ENCODE assay signal across 16 cellular contexts in the genomic region with DNA sequence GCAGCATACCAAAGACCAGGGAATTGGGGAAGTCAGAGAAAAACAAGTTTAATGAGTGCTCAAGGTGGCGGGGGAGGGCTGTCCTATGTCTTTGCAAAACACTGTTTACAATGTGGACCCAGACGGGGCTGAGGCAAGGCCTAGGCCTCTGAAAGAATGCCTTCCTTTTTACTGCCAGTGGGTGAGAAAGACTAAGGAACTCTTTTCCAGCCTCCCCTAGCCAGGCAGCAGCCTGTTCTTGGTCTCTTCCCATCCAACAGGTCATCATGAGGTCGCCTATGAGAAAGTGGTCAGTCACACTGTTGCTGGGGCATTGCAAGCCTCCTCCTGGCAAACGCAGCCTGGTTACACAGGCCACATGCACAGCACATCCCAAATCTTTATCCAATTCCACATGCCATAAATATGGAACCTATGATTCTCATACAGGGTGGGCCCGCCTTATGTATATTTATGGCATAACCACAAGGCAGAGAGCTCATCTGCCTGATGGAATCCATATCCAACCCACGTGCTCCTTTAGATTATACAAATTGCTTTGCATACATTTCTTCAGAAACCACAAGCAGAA. TPM values are rescaled to one million over a fixed set of nuclear protein-coding genes. Genes with fewer than 3 reads are reported as not detected.
DNase-seq lines count a peak whose midpoint lies in the region; ATAC-seq and TF ChIP-seq lines count a peak whose summit lies in the region.
"Had no signal": no experiment of that assay in that cellular context is flagged by ENCODE, and none has a peak within 500 bp of the region (broad histone marks: within the 10 kb centered on the region; RNA-seq: fewer than 3 reads in every experiment).

No MANE protein-coding gene starts in this region.

- H3K36me3 Mint-ChIP-seq in chondrocyte (ENCODE audit: low read depth) = peaks cover 21% of the 10 kb centered on the region
- H3K36me3 Mint-ChIP-seq in naive thymus-derived CD8-positive, alpha-beta T cell = no peaks in the 10 kb centered on the region

- ATAC-seq in IMR-90 (ENCODE audit: low read depth) (peak; percentile 24), GM21381 (IDR thresholded peaks at IDR 0.05; ENCODE audit: unreplicated experiment) (no peak), GM19035 (IDR thresholded peaks at IDR 0.05; ENCODE audit: unreplicated experiment) (no peak)
- ATAC-seq in naive thymus-derived CD8-positive, alpha-beta T cell = no peak

- peak overlapping the region; percentile 88 for H2BK5ac ChIP-seq in IMR-90 (ENCODE audit: low read depth, low read length, poor library complexity, severe bottlenecking)

- H3K36me3 ChIP-seq in IMR-90 (ENCODE audit: control insufficient read depth, insufficient read depth, low read length) = peaks cover 46% of the 10 kb centered on the region
- peaks cover 27 to 33% of the 10 kb centered on the region in 2 donors for H3K36me3 ChIP-seq in muscle layer of duodenum (ENCODE audit: control insufficient read depth in 1 of 2, insufficient read depth in 2 of 2, low read length in 2 of 2)

- CTCF ChIA-PET in IMR-90 (lab: Yijun Ruan, JAX) = interaction anchor here (1.1 kb wide), 1 partner anchor 10 kb away, joined by 4 read pairs; no protein-coding TSS in a partner anchor

- intact Hi-C loops in IMR-90 (cut with micrococcal nuclease) = loop anchor here (1.0 kb wide), 1 partner anchor 44 kb away; no protein-coding TSS in a partner anchor

- peak overlapping the region; percentile 90 for H3K27ac ChIP-seq in IMR-90 (ENCODE audit: insufficient read depth, low read length)
- peak overlapping the region; percentile 46 for H3K27ac ChIP-seq in muscle layer of duodenum (ENCODE audit: low read length)
- H3K27ac ChIP-seq: KMS-11, VCaP had no signal

- H3K9me1 ChIP-seq in IMR-90 (ENCODE audit: insufficient read depth, low read length) = peaks cover 39% of the 10 kb centered on the region

- peak overlapping the region; percentile 11; the same call in 1 of the 2 replicates for H3K9ac ChIP-seq in IMR-90 (ENCODE audit: low read depth, low read length)
- H3K9ac ChIP-seq: KMS-11 had no signal

- peaks cover 42% of the 10 kb centered on the region for H3K4me1 ChIP-seq in IMR-90 (ENCODE audit: control insufficient read depth, insufficient read depth, low read length)
- H3K4me1 ChIP-seq in muscle layer of duodenum (ENCODE audit: control insufficient read depth in 1 of 2, insufficient read depth in 2 of 2, low read length in 2 of 2) = peaks cover 11 to 82% of the 10 kb centered on the region in 2 donors

- H2AK5ac ChIP-seq in IMR-90 (ENCODE audit: low read depth, low read length) = peak overlapping the region; percentile 58

- H3K4me1 Mint-ChIP-seq in chondrocyte (ENCODE audit: low read depth) = peaks cover 51% of the 10 kb centered on the region
- no peaks in the 10 kb centered on the region for H3K4me1 Mint-ChIP-seq in naive thymus-derived CD8-positive, alpha-beta T cell

- H3K27ac Mint-ChIP-seq in chondrocyte (ENCODE audit: unreplicated experiment) = peak overlapping the region; percentile 49
- H3K27ac Mint-ChIP-seq in naive thymus-derived CD8-positive, alpha-beta T cell = peak overlapping the region in 1 of 10 donors; percentile 34

- H4K20me1 ChIP-seq in IMR-90 (ENCODE audit: insufficient read depth, low read length) = peaks cover 3% of the 10 kb centered on the region; the same call in 1 of the 2 replicates

- peak overlapping the region; percentile 78; the same call in 2 of the 3 replicates for H2BK15ac ChIP-seq in IMR-90 (ENCODE audit: low read depth, low read length)

- peak overlapping the region; percentile 69 for H2BK120ac ChIP-seq in IMR-90 (ENCODE audit: low read depth, low read length)

- H3K4me2 ChIP-seq in IMR-90 (ENCODE audit: low read depth, low read length) = peak overlapping the region; percentile 39
- H3K4me2 ChIP-seq: KMS-11 had no signal

- H3K18ac ChIP-seq in IMR-90 (ENCODE audit: low read depth, low read length) = peak overlapping the region; percentile 85

- POLR2A ChIA-PET in IMR-90 (lab: Charles Lee; ENCODE audit: unreplicated experiment) = no interaction called here
- POLR2A ChIA-PET in naive thymus-derived CD8-positive, alpha-beta T cell (lab: Charles Lee) = no interaction called here

- peak overlapping the region; percentile 75 for H2AK9ac ChIP-seq in IMR-90 (replicated peaks; ENCODE audit: low read depth, low read length, poor library complexity)

- WGBS in IMR-90 (ENCODE audit: extremely low coverage in 2 of 2, insufficient read length in 1 of 2), 2 experiments = 20% methylated on average over 2 of the region's 6 CpGs; no CpG with 5 or more reads in 1 of the 2 experiments

- H3K27me3 ChIP-seq in IMR-90 (ENCODE audit: control insufficient read depth, insufficient read depth, low read length) = no peaks in the 10 kb centered on the region
- no peaks in the 10 kb centered on the region for H3K27me3 ChIP-seq in muscle layer of duodenum (ENCODE audit: low read depth, low read length)

- H2AFZ ChIP-seq in IMR-90 (replicated peaks; ENCODE audit: low read length, poor library complexity) = peak overlapping the region; percentile 70

- TF ChIP-seq POLR2A in IMR-90 (IDR thresholded peaks at IDR 0.05; ENCODE audit: low read depth, low read length) = no peak

- H4K5ac ChIP-seq in IMR-90 (ENCODE audit: low read depth, low read length) = peak overlapping the region; percentile 72

- no peaks in the 10 kb centered on the region for H3K9me3 Mint-ChIP-seq in chondrocyte (ENCODE audit: low read depth)
- no peaks in the 10 kb centered on the region for H3K9me3 Mint-ChIP-seq in naive thymus-derived CD8-positive, alpha-beta T cell
- H3K9me3 Mint-ChIP-seq: stimulated activated naive CD8-positive, alpha-beta T cell treated with anti-CD3 and anti-CD28 coated beads, Interleukin-15, Interleukin-2, amounts not matched to agents 100 ng/mL and 50 ng/mL, for 24 hours had no signal

- peak overlapping the region; percentile 20 to 63; a peak in 3 of 4 replicates for H4K8ac ChIP-seq in IMR-90 (ENCODE audit: low read depth in 2 of 2, low read length in 2 of 2)

- dilution Hi-C loops in IMR-90 (cut with HindIII; ENCODE audit: low sequenced_read_pairs, unreplicated experiment) = no loop called here

- H4K91ac ChIP-seq in IMR-90 (ENCODE audit: insufficient read depth, low read depth, low read length) = peak overlapping the region; percentile 84

- H3K4me3 ChIP-seq in IMR-90 (ENCODE audit: insufficient read depth, low read depth, low read length) = no peak overlapping the region
- no peak overlapping the region for H3K4me3 ChIP-seq in muscle layer of duodenum (ENCODE audit: low read depth in 1 of 2, low read length in 2 of 2)

- H3K9me3 ChIP-seq in IMR-90 (ENCODE audit: control insufficient read depth, insufficient read depth, low read length) (no peaks in the 10 kb centered on the region), muscle layer of duodenum (ENCODE audit: control insufficient read depth in 1 of 2, low read length in 2 of 2) (no peaks in the 10 kb centered on the region)

- H3K27me3 Mint-ChIP-seq in chondrocyte (ENCODE audit: low read depth) = no peaks in the 10 kb centered on the region
- H3K27me3 Mint-ChIP-seq in naive thymus-derived CD8-positive, alpha-beta T cell = peaks cover 0 to 8% (median 0%) of the 10 kb centered on the region in 5 donors
- H3K27me3 Mint-ChIP-seq: stimulated activated naive CD8-positive, alpha-beta T cell treated with anti-CD3 and anti-CD28 coated beads, Interleukin-15, Interleukin-2, amounts not matched to agents 100 ng/mL and 50 ng/mL, for 24 hours had no signal

- H3K14ac ChIP-seq in IMR-90 (replicated peaks; ENCODE audit: low read depth, low read length) = peak overlapping the region; percentile 79

- TF ChIP-seq CTCF in IMR-90 (conservative IDR thresholded peaks at IDR 0.05; ENCODE audit: low read depth, low read length) = no peak
- no peak for TF ChIP-seq CTCF in chondrocyte (IDR thresholded peaks at IDR 0.05)

- TF ChIP-seq RAD21 in IMR-90 (IDR thresholded peaks at IDR 0.05; ENCODE audit: low read length) = no peak

- H3K23ac ChIP-seq in IMR-90 (ENCODE audit: low read depth, low read length) = peak overlapping the region; percentile 81

- DNase-seq in AG08396 (ENCODE audit: low spot score) (peak; percentile 39), IMR-90 (peak; percentile 78), chondrocyte (ENCODE audit: low spot score) (no peak), DMS53 treated with DMSO at 0.1 percent for 48 hours (lab: John Stamatoyannopoulos, UW; ENCODE audit: unreplicated experiment) (no peak)
- DNase-seq in naive thymus-derived CD8-positive, alpha-beta T cell = no peak
- DNase-seq: AML-193; erythroblast; islet precursor cell; NCI-H2171; stimulated activated CD4-positive, alpha-beta T cell treated with anti-CD3 and anti-CD28 coated beads, Interleukin-2, amount 100 ng/mL, for 24 hours had no signal

- no peak overlapping the region for H3K4me3 Mint-ChIP-seq in chondrocyte (ENCODE audit: unreplicated experiment)
- no peak overlapping the region for H3K4me3 Mint-ChIP-seq in naive thymus-derived CD8-positive, alpha-beta T cell
- H3K4me3 Mint-ChIP-seq: stimulated activated naive CD8-positive, alpha-beta T cell treated with anti-CD3 and anti-CD28 coated beads, Interleukin-15, Interleukin-2, amounts not matched to agents 100 ng/mL and 50 ng/mL, for 24 hours had no signal

- peaks cover 4 to 23% of the 10 kb centered on the region in 2 experiments; a peak in 3 of 4 replicates for H3K79me1 ChIP-seq in IMR-90 (ENCODE audit: low read depth in 1 of 2, low read length in 2 of 2)

- no peak overlapping the region for H3K56ac ChIP-seq in IMR-90 (ENCODE audit: extremely low read depth, insufficient read depth, low read length)

- peak overlapping the region; percentile 47 for H2BK20ac ChIP-seq in IMR-90 (ENCODE audit: low read depth, low read length)

- BruUV-seq in IMR-90 (replicated peaks; lab: Mats Ljungman, UMichigan) = no TSS peak

- peak overlapping the region; percentile 89 for H3K4ac ChIP-seq in IMR-90 (ENCODE audit: low read depth, low read length)

- in situ Hi-C loops in IMR-90 (cut with MboI; ENCODE audit: low sequenced_read_pairs) = loop anchor here (5.0 kb wide), 1 partner anchor 43 kb away; no protein-coding TSS in a partner anchor

TF ChIP-seq in IMR-90, 13 proteins besides CTCF, POLR2A, EP300 and RAD21 (continues in another document):
- TF ChIP-seq NFE2L2 (IDR thresholded peaks at IDR 0.05; ENCODE audit: low read depth, low read length) (no peak), CHD1 (IDR thresholded peaks at IDR 0.05; ENCODE audit: low read depth, low read length) (no peak), MAZ (IDR thresholded peaks at IDR 0.05; ENCODE audit: borderline replicate concordance, low read depth, low read length) (no peak), CEBPB (IDR thresholded peaks at IDR 0.05; ENCODE audit: low read depth, low read length) (no peak)

RNA-seq across cellular contexts. Expression of gene NRP2, which starts 48.5 kb away (rescaled TPM):
- total RNA-seq in IMR-90 (2012; rRNA removed) = 43.3 and 46.4 TPM in 2 replicates
- 45.2 and 51.3 TPM in 2 replicates for polyA plus RNA-seq in IMR-90 (2012; rRNA removed)
- 40.6 and 48.8 TPM in 2 replicates for polyA plus RNA-seq in IMR-90 (2012; cell fraction: cytosol; rRNA removed)
- 27.6 and 54.4 TPM in 2 replicates for polyA plus RNA-seq in IMR-90 (2012; cell fraction: nucleus; rRNA removed; ENCODE audit: low replicate concordance)
- 31.7 to 83.7 TPM (median 34.5 TPM) in 3 replicates for total RNA-seq in chondrocyte
- 1 to 10 TPM in 1 of 2 experiments, under 1 TPM in 1; 0.82 to 1.1 TPM for total RNA-seq in naive thymus-derived CD8-positive, alpha-beta T cell
- polyA plus RNA-seq in naive thymus-derived CD8-positive, alpha-beta T cell = not detected

Comparison
In these comparisons a context has a peak if more than half of its experiments do, and no peak if none do; other contexts are left out.
1. DNase-seq: peak in AG08396 (single experiment) and IMR-90 (single experiment); none in chondrocyte (single experiment), naive thymus-derived CD8-positive, alpha-beta T cell (0 of 10) and DMS53 treated with DMSO at 0.1 percent for 48 hours (single experiment).
2. RNA of gene NRP2, which starts 48.5 kb away (total RNA-seq): 43.3 to 46.4 TPM in IMR-90 and 31.7 to 83.7 TPM in chondrocyte; 0.82 to 1.1 TPM in naive thymus-derived CD8-positive, alpha-beta T cell; every median in the first group is over 10 times any median in the second.